Comparison of ENCODE assay signal across 8 cellular contexts in the genomic region with DNA sequence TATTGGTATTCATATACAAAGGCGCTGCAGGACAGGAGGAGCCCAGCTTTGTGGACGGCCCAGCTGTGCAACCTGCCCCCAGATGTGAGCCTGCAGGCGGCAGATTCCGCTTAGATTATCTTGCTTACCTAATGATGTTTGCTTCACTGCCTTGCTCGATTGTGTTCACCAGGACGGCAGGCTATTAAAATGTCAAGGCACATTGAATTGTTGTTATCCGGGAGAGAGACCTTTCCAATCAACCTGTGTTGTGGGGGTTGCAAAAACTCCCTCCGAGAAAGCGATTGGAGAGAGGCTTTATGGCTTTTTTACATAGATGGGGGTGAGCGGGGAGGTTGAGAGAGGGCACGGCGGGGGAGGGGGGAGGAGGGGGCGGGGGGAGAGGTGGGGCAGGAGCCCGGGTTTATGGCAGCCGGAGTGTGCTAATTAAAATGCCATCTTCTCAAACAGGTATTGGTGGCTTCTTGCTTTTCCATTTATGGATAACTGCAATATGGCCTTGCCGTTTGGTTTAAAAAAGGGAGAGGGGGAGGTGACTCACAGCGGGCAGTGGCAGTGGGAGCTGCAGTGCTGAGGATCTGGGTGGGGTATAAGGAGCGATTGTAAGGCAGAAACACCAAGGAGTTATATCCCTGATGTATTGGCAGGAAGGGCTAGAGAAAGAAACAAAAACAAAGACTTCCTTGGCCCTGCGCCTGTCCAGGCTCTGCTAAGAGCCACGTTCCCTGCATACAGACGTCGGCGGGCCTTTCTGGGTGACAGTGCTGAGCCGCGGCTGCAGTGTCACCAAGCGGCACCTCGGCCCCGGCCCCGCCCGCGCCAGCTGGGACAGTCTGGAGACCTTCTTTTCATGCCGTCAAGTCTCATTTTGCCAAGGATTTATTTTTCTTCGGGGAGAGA.
DNase-seq lines count a peak whose midpoint lies in the region; ATAC-seq and TF ChIP-seq lines count a peak whose summit lies in the region.

No MANE protein-coding gene starts in this region.

- H3K4me2 ChIP-seq in OCI-LY1 (ENCODE audit: low read length), result peak overlapping the region; percentile 80

- H3K27ac Mint-ChIP-seq in naive thymus-derived CD4-positive, alpha-beta T cell, result peak overlapping the region; percentile 88 to 98 (median 90)

- DNase-seq in CMK (ENCODE audit: low read depth) (peak; percentile 7), fibroblast of pulmonary artery (ENCODE audit: low read depth) (peak; percentile 15), stromal cell of bone marrow (ENCODE audit: low read depth) (peak; percentile 19)
- peak; percentile 35 for DNase-seq in activated effector memory CD4-positive, alpha-beta T cell treated with Interleukin-2 at 50 U/mL for 16 hours
- peak in 4 of 9 donors; percentile 21 to 57 (median 42) for DNase-seq in naive thymus-derived CD4-positive, alpha-beta T cell

- H3K27ac ChIP-seq in OCI-LY1 (ENCODE audit: low read depth, low read length, poor library complexity, severe bottlenecking), result peak overlapping the region; percentile 11
- peak overlapping the region; percentile 74 for H3K27ac ChIP-seq in naive thymus-derived CD4-positive, alpha-beta T cell (ENCODE audit: low read depth, low read length)

- H3K4me1 Mint-ChIP-seq in naive thymus-derived CD4-positive, alpha-beta T cell, result peaks cover 7 to 25% (median 21%) of the 10 kb centered on the region in 7 donors

- H3K9me2 ChIP-seq in OCI-LY1 (ENCODE audit: low read depth, low read length), result no peaks in the 10 kb centered on the region

- H3K4me3 Mint-ChIP-seq in naive thymus-derived CD4-positive, alpha-beta T cell, result peak overlapping the region; percentile 89 to 98 (median 94)

- ATAC-seq in GM19455 (IDR thresholded peaks at IDR 0.05; ENCODE audit: unreplicated experiment), result peak; percentile 80
- ATAC-seq in HG03565 (IDR thresholded peaks at IDR 0.05; ENCODE audit: unreplicated experiment), result peak; percentile 58
- ATAC-seq in naive thymus-derived CD4-positive, alpha-beta T cell, result peak; percentile 69

- H3K4me3 ChIP-seq in OCI-LY1 (ENCODE audit: low read depth, low read length, poor library complexity, severe bottlenecking) (peak overlapping the region; percentile 71), fibroblast of pulmonary artery (replicated peaks; ENCODE audit: low read depth, low read length) (peak overlapping the region; percentile 71)
- H3K4me3 ChIP-seq in naive thymus-derived CD4-positive, alpha-beta T cell (ENCODE audit: low read length), result peak overlapping the region; percentile 81

- peak overlapping the region; percentile 94 for H2AFZ ChIP-seq in OCI-LY1 (ENCODE audit: low read length)

- no peaks in the 10 kb centered on the region for H3K9me3 Mint-ChIP-seq in naive thymus-derived CD4-positive, alpha-beta T cell

- TF ChIP-seq CTCF in OCI-LY1 (IDR thresholded peaks at IDR 0.05; ENCODE audit: low read length) (no peak; the same call in 1 of the 2 replicates), fibroblast of pulmonary artery (IDR thresholded peaks at IDR 0.05; ENCODE audit: low read length, missing control alignments) (no peak)

- H3K4me1 ChIP-seq in OCI-LY1 (ENCODE audit: insufficient read depth, low read length, severe bottlenecking), result peaks cover 15% of the 10 kb centered on the region
- peaks cover 6 to 9% of the 10 kb centered on the region in 2 donors for H3K4me1 ChIP-seq in naive thymus-derived CD4-positive, alpha-beta T cell (ENCODE audit: control insufficient read depth in 2 of 2, insufficient read depth in 2 of 2, low read length in 2 of 2)

- intact Hi-C loops in naive thymus-derived CD4-positive, alpha-beta T cell (cut with micrococcal nuclease), result loop anchor here (1.0 to 5.0 kb wide), 15 partner anchors 8 to 1991 kb away; a partner anchor contains a TSS

- H4K20me1 ChIP-seq in OCI-LY1 (ENCODE audit: insufficient read depth, low read length), result no peaks in the 10 kb centered on the region

- no peaks in the 10 kb centered on the region for H3K79me2 ChIP-seq in OCI-LY1 (ENCODE audit: insufficient read depth, low read length)

- no peaks in the 10 kb centered on the region for H3K36me3 ChIP-seq in OCI-LY1 (ENCODE audit: insufficient read depth, low read length)
- H3K36me3 ChIP-seq in naive thymus-derived CD4-positive, alpha-beta T cell (ENCODE audit: control insufficient read depth in 2 of 3, insufficient read depth in 3 of 3, low read length in 3 of 3), result no peaks in the 10 kb centered on the region

- no peaks in the 10 kb centered on the region for H3K27me3 ChIP-seq in OCI-LY1 (ENCODE audit: insufficient read depth, low read length)
- H3K27me3 ChIP-seq in naive thymus-derived CD4-positive, alpha-beta T cell (ENCODE audit: control insufficient read depth in 2 of 2, insufficient read depth in 2 of 2, low read length in 2 of 2), result no peaks in the 10 kb centered on the region

- H3K27me3 Mint-ChIP-seq in naive thymus-derived CD4-positive, alpha-beta T cell, result peaks cover 0 to 3% (median 0%) of the 10 kb centered on the region in 5 donors

- CTCF ChIA-PET in naive thymus-derived CD4-positive, alpha-beta T cell (lab: Charles Lee), result interaction anchor here (0.9 to 1.3 kb wide), 2 partner anchors 15 to 38 kb away, joined by 3 read pairs; no protein-coding TSS in a partner anchor

- peak overlapping the region; percentile 89 for H3K9ac ChIP-seq in OCI-LY1 (ENCODE audit: low read length)

- no peaks in the 10 kb centered on the region for H3K36me3 Mint-ChIP-seq in naive thymus-derived CD4-positive, alpha-beta T cell

- H3K9me3 ChIP-seq in OCI-LY1 (ENCODE audit: low read length), result no peaks in the 10 kb centered on the region
- H3K9me3 ChIP-seq in naive thymus-derived CD4-positive, alpha-beta T cell (ENCODE audit: control insufficient read depth in 2 of 3, low read length in 3 of 3), result no peaks in the 10 kb centered on the region

- POLR2A ChIA-PET in naive thymus-derived CD4-positive, alpha-beta T cell (lab: Charles Lee), result interaction anchor here (1.0 to 3.0 kb wide), 7 partner anchors 10 to 1493 kb away, joined by 3 to 9 read pairs (median 4); a partner anchor contains a TSS

- no peaks in the 10 kb centered on the region for H3F3A ChIP-seq in OCI-LY1 (ENCODE audit: insufficient read depth, low read length)
